8 cellular contexts compared by ENCODE assay signal in the genomic region with DNA sequence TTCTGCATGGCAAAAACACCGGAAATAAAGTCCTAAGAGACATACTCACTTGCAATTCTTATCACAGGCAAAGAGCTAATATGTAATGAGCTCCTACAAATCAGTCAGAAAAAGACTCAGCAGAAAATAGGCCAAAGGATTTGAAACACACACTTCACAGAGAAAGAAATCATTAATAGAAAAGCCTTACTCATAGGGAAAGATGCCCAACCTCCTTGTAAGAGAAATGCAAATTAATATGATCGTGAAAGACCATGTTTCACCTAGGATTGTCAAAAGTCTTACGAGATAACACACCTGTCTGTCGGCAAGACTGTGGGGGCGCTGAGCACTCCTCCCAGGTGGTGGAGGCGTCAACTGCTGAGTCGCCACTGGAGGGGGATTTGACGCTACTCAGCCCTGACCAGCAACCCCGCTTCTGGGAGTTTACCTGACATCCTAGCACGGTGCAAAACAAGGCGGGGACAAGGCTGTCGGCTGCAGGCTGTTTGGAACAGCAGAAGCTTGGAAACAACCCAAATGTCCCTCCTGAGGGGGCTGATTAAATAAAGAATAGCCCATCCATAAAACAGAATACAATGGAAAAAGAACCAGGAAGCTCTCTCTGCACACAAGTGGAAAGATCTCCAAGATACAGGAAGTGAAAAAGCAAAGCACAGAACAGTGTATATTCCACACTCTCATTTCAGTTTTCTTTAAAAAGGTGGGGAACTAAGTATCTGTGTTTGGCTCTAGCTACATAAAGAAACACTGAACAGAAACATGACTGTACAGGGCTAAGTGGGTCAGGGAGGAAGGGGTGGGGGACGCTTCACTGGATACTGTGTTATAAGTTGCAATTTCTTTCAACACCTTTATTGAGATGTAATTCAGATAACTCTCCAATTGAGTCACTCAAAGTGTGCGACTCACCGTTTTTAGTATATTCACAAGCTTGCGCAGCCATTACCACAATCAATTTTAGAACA. TPM values are rescaled to one million over a fixed set of nuclear protein-coding genes. Genes with fewer than 3 reads are reported as not detected.
A peak's percentile ranks its signal among the peaks of the same experiment; 100 is the strongest.
DNase-seq lines count a peak whose midpoint lies in the region; ATAC-seq and TF ChIP-seq lines count a peak whose summit lies in the region.

No MANE protein-coding gene starts in this region.

- peak; percentile 5 for DNase-seq in NCI-H2196 treated with DMSO at 0.1 percent for 48 hours (lab: John Stamatoyannopoulos, UW; ENCODE audit: unreplicated experiment)
- no peak for DNase-seq in NCI-H2196 (lab: John Stamatoyannopoulos, UW; ENCODE audit: unreplicated experiment)
- peak; percentile 63 for DNase-seq in NCI-H345 treated with DMSO at 0.1 percent for 48 hours (lab: John Stamatoyannopoulos, UW; ENCODE audit: unreplicated experiment)
- no peak for DNase-seq in ascending aorta (ENCODE audit: low spot score in 2 of 2)
- peak; percentile 63 for DNase-seq in iris pigment epithelial cell (ENCODE audit: low read depth)
- no peak for DNase-seq in stimulated activated naive CD8-positive, alpha-beta T cell treated with anti-CD3 and anti-CD28 coated beads, Interleukin-15, amount 100 ng/mL, for 72 hours
- DNase-seq in NCI-H524 treated with DMSO at 0.1 percent for 48 hours (lab: John Stamatoyannopoulos, UW): no peak

- ATAC-seq in HG02798 (IDR thresholded peaks at IDR 0.05; ENCODE audit: poor library complexity, unreplicated experiment): peak; percentile 71
- peak; percentile 83 for ATAC-seq in stimulated activated naive CD8-positive, alpha-beta T cell treated with anti-CD3 and anti-CD28 coated beads, Interleukin-15, amount 100 ng/mL, for 72 hours

- H3K9me3 Mint-ChIP-seq in stimulated activated naive CD8-positive, alpha-beta T cell treated with anti-CD3 and anti-CD28 coated beads, Interleukin-15, amount 100 ng/mL, for 72 hours: no peaks in the 10 kb centered on the region

- H3K9me3 ChIP-seq in ascending aorta: no peaks in the 10 kb centered on the region

- peaks cover 28 to 59% of the 10 kb centered on the region in 2 donors for H3K4me1 ChIP-seq in ascending aorta

- intact Hi-C loops in ascending aorta (cut with DNase I): loop anchor here (2.0 kb wide), 1 partner anchor 21 kb away; no protein-coding TSS in a partner anchor

- peak overlapping the region; percentile 78 to 79 for H3K27ac ChIP-seq in ascending aorta

- no peak for TF ChIP-seq CTCF in ascending aorta (IDR thresholded peaks at IDR 0.05)

- peak overlapping the region in 1 of 2 donors; percentile 17 for H3K4me3 ChIP-seq in ascending aorta

- peaks cover 56% of the 10 kb centered on the region for H3K4me1 Mint-ChIP-seq in stimulated activated naive CD8-positive, alpha-beta T cell treated with anti-CD3 and anti-CD28 coated beads, Interleukin-15, amount 100 ng/mL, for 72 hours

- H3K36me3 ChIP-seq in ascending aorta: peaks cover 36 to 47% of the 10 kb centered on the region in 2 donors

- H3K27me3 ChIP-seq in ascending aorta: no peaks in the 10 kb centered on the region

- H3K4me3 Mint-ChIP-seq in stimulated activated naive CD8-positive, alpha-beta T cell treated with anti-CD3 and anti-CD28 coated beads, Interleukin-15, amount 100 ng/mL, for 72 hours: peak overlapping the region; percentile 19 to 60

- H3K27ac Mint-ChIP-seq in stimulated activated naive CD8-positive, alpha-beta T cell treated with anti-CD3 and anti-CD28 coated beads, Interleukin-15, amount 100 ng/mL, for 72 hours: peak overlapping the region; percentile 59 to 60

- H3K27me3 Mint-ChIP-seq in stimulated activated naive CD8-positive, alpha-beta T cell treated with anti-CD3 and anti-CD28 coated beads, Interleukin-15, amount 100 ng/mL, for 72 hours: no peaks in the 10 kb centered on the region

RNA-seq across cellular contexts. Expression of a gene that starts 11.5 kb away (rescaled TPM):
- 185 TPM for total RNA-seq in ascending aorta

RNA-seq across cellular contexts. Expression of a gene that starts 33.0 kb away (rescaled TPM):
- total RNA-seq in ascending aorta: 118 TPM

Comparison
In these comparisons a context has a peak if more than half of its experiments do, and no peak if none do; other contexts are left out.
1. DNase-seq: peak in NCI-H2196 treated with DMSO at 0.1 percent for 48 hours (single experiment), NCI-H345 treated with DMSO at 0.1 percent for 48 hours (single experiment) and iris pigment epithelial cell (single experiment); none in NCI-H2196 (single experiment), ascending aorta (0 of 2), stimulated activated naive CD8-positive, alpha-beta T cell treated with anti-CD3 and anti-CD28 coated beads, Interleukin-15, amount 100 ng/mL, for 72 hours (0 of 2) and NCI-H524 treated with DMSO at 0.1 percent for 48 hours (single experiment).